Comparison of ENCODE assay signal across 7 cellular contexts in genomic region chr3:187919535-187919934, GRCh38.
DNase-seq lines count a peak whose midpoint lies in the region; ATAC-seq lines count a peak whose summit lies in the region.

No MANE protein-coding gene starts in this region.

- no peak overlapping the region for H3K27ac ChIP-seq in naive thymus-derived CD4-positive, alpha-beta T cell (ENCODE audit: low read depth, low read length)

- POLR2A ChIA-PET in naive thymus-derived CD4-positive, alpha-beta T cell (lab: Charles Lee), result no interaction called here

- H3K36me3 Mint-ChIP-seq in naive thymus-derived CD4-positive, alpha-beta T cell, result peaks cover 0 to 23% (median 0%) of the 10 kb centered on the region in 5 donors

- intact Hi-C loops in naive thymus-derived CD4-positive, alpha-beta T cell (cut with micrococcal nuclease), result loop anchor here (1.0 to 10.0 kb wide), 16 partner anchors 25 to 1405 kb away; partner anchors contain the start of genes BCL6 (in 2 of the 2) and LPP (in 2 of the 2)

- CTCF ChIA-PET in naive thymus-derived CD4-positive, alpha-beta T cell (lab: Charles Lee), result no interaction called here

- H3K36me3 ChIP-seq in naive thymus-derived CD4-positive, alpha-beta T cell (ENCODE audit: control insufficient read depth in 2 of 3, insufficient read depth in 3 of 3, low read length in 3 of 3), result no peaks in the 10 kb centered on the region

- ATAC-seq in GM18873 (IDR thresholded peaks at IDR 0.05; ENCODE audit: low FRiP score, unreplicated experiment), result peak; percentile 30
- peak; percentile 27 for ATAC-seq in HG02571 (IDR thresholded peaks at IDR 0.05; ENCODE audit: unreplicated experiment)
- peak; percentile 23 for ATAC-seq in naive thymus-derived CD4-positive, alpha-beta T cell

- peaks cover 34 to 79% (median 48%) of the 10 kb centered on the region in 7 donors for H3K4me1 Mint-ChIP-seq in naive thymus-derived CD4-positive, alpha-beta T cell

- H3K27me3 Mint-ChIP-seq in naive thymus-derived CD4-positive, alpha-beta T cell, result peaks cover 0 to 10% (median 0%) of the 10 kb centered on the region in 5 donors

- H3K9me3 ChIP-seq in naive thymus-derived CD4-positive, alpha-beta T cell (ENCODE audit: control insufficient read depth in 2 of 3, low read length in 3 of 3), result no peaks in the 10 kb centered on the region

- H3K27me3 ChIP-seq in naive thymus-derived CD4-positive, alpha-beta T cell (ENCODE audit: control insufficient read depth in 2 of 2, insufficient read depth in 2 of 2, low read length in 2 of 2), result no peaks in the 10 kb centered on the region

- H3K4me1 ChIP-seq in naive thymus-derived CD4-positive, alpha-beta T cell (ENCODE audit: control insufficient read depth in 2 of 2, insufficient read depth in 2 of 2, low read length in 2 of 2), result peaks cover 15 to 28% of the 10 kb centered on the region in 2 donors

- peak; percentile 71 for DNase-seq in NAMALWA (ENCODE audit: low spot score)
- peak in 3 of 9 donors; percentile 2 to 36 (median 19) for DNase-seq in naive thymus-derived CD4-positive, alpha-beta T cell
- no peak for DNase-seq in NCI-H2107 treated with DMSO at 0.1 percent for 48 hours (lab: John Stamatoyannopoulos, UW; ENCODE audit: unreplicated experiment)
- no peak for DNase-seq in DMS 273 treated with DMSO at 0.1 percent for 48 hours (lab: John Stamatoyannopoulos, UW)
- no peak for DNase-seq in activated effector memory CD4-positive, alpha-beta T cell treated with anti-CD3 and anti-CD28 coated beads, Interleukin-2, amount 50 U/mL, for 16 hours

- H3K4me3 Mint-ChIP-seq in naive thymus-derived CD4-positive, alpha-beta T cell, result peak overlapping the region; percentile 69 to 86 (median 81)

- H3K27ac Mint-ChIP-seq in naive thymus-derived CD4-positive, alpha-beta T cell, result peak overlapping the region; percentile 58 to 94 (median 90)

- H3K9me3 Mint-ChIP-seq in naive thymus-derived CD4-positive, alpha-beta T cell, result peaks cover 0 to 11% (median under 1%) of the 10 kb centered on the region in 11 donors

- peak overlapping the region; percentile 48 for H3K4me3 ChIP-seq in naive thymus-derived CD4-positive, alpha-beta T cell (ENCODE audit: low read length)
